Comparison of ENCODE assay signal across 26 cellular contexts in the genomic region with DNA sequence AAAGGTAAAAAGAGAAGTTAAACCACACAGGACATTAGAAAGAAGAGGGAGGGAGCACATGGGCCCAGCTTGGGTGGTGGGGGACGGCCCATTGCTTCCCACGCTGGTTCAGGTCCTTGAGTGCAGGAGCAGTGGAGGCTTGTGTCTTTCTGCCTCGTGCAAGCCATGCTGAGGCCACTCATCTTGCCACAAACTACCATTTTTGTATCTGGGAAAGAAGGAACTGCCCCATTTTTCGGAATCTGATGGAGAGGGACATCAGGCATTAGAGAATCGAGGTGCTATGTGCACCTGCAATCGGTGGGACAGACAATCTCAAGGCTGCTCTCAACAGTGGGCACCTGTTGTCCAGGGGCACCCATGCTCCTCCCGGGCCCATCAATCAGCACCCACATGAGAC.
"Had no signal": no experiment of that assay in that cellular context is flagged by ENCODE, and none has a peak within 500 bp of the region (broad histone marks: within the 10 kb centered on the region; RNA-seq: fewer than 3 reads in every experiment).

No MANE protein-coding gene starts in this region.

- H3K4me1 Mint-ChIP-seq: naive thymus-derived CD8-positive, alpha-beta T cell; stimulated activated effector memory CD8-positive, alpha-beta T cell treated with anti-CD3 and anti-CD28 coated beads, Interleukin-12 subunit alpha, Interleukin-12 subunit beta, amount 100 ng/mL, for 72 hours; stimulated activated naive B cell treated with anti-CD40 and anti-IgM and Interleukin-4, amounts not matched to agents 10 μg/mL and 1 μg/mL and 100 μg/mL, for 72 hours had no signal

- H3K4me3 Mint-ChIP-seq: naive thymus-derived CD8-positive, alpha-beta T cell; natural killer cell treated with Interleukin-12 subunit alpha and Interleukin-12 subunit beta and Interleukin-15 and Interleukin-18, amount 100 ng/mL, for 72 hours; stimulated activated effector memory CD8-positive, alpha-beta T cell treated with anti-CD3 and anti-CD28 coated beads, Interleukin-12 subunit alpha, Interleukin-12 subunit beta, amount 100 ng/mL, for 72 hours; stimulated activated naive B cell treated with anti-CD40 and anti-IgM and Interleukin-4, amounts not matched to agents 10 μg/mL and 1 μg/mL and 100 μg/mL, for 72 hours; stimulated activated naive CD8-positive, alpha-beta T cell treated with anti-CD3 and anti-CD28 coated beads, Interleukin-15, Interleukin-2, amounts not matched to agents 100 ng/mL and 50 ng/mL, for 24 hours had no signal

- H3K79me2 ChIP-seq: parathyroid adenoma had no signal

- H3K27me3 Mint-ChIP-seq: progenitor cell of endocrine pancreas; stimulated activated naive CD8-positive, alpha-beta T cell treated with anti-CD3 and anti-CD28 coated beads, Interleukin-15, Interleukin-2, amounts not matched to agents 100 ng/mL and 50 ng/mL, for 24 hours had no signal

- H3K27ac ChIP-seq: neutrophil, parathyroid adenoma, psoas muscle, right lobe of liver, sigmoid colon, stomach, thoracic aorta, thyroid gland, tibial nerve, upper lobe of left lung, vagina had no signal

- H3K4me3 ChIP-seq: psoas muscle, right lobe of liver, sigmoid colon, stomach, thoracic aorta, thyroid gland, tibial nerve, upper lobe of left lung, vagina had no signal

- H3K27me3 ChIP-seq: neutrophil, right lobe of liver, sigmoid colon, stomach, thyroid gland, tibial nerve, upper lobe of left lung, vagina had no signal

- H3K4me1 ChIP-seq: parathyroid adenoma, psoas muscle, right lobe of liver, sigmoid colon, stomach, thyroid gland, tibial nerve, upper lobe of left lung, vagina had no signal

- H3K36me3 Mint-ChIP-seq: naive thymus-derived CD8-positive, alpha-beta T cell; natural killer cell treated with Interleukin-12 subunit alpha and Interleukin-12 subunit beta and Interleukin-15 and Interleukin-18, amount 100 ng/mL, for 72 hours; stimulated activated effector memory CD8-positive, alpha-beta T cell treated with anti-CD3 and anti-CD28 coated beads, Interleukin-12 subunit alpha, Interleukin-12 subunit beta, amount 100 ng/mL, for 72 hours; stimulated activated naive B cell treated with anti-CD40 and anti-IgM and Interleukin-4, amounts not matched to agents 10 μg/mL and 1 μg/mL and 100 μg/mL, for 72 hours had no signal

- H2AFZ ChIP-seq: parathyroid adenoma had no signal

- H3K9me3 Mint-ChIP-seq: natural killer cell treated with Interleukin-12 subunit alpha and Interleukin-12 subunit beta and Interleukin-15 and Interleukin-18, amount 100 ng/mL, for 72 hours; stimulated activated effector memory CD8-positive, alpha-beta T cell treated with anti-CD3 and anti-CD28 coated beads, Interleukin-12 subunit alpha, Interleukin-12 subunit beta, amount 100 ng/mL, for 72 hours; stimulated activated naive CD8-positive, alpha-beta T cell treated with anti-CD3 and anti-CD28 coated beads, Interleukin-15, Interleukin-2, amounts not matched to agents 100 ng/mL and 50 ng/mL, for 24 hours had no signal

- H3K9me3 ChIP-seq: neutrophil, psoas muscle, right lobe of liver, sigmoid colon, stomach, thoracic aorta, thyroid gland, tibial nerve, upper lobe of left lung, vagina had no signal

- H3K27ac Mint-ChIP-seq: natural killer cell treated with Interleukin-12 subunit alpha and Interleukin-12 subunit beta and Interleukin-15 and Interleukin-18, amount 100 ng/mL, for 72 hours; progenitor cell of endocrine pancreas; stimulated activated effector memory CD8-positive, alpha-beta T cell treated with anti-CD3 and anti-CD28 coated beads, Interleukin-12 subunit alpha, Interleukin-12 subunit beta, amount 100 ng/mL, for 72 hours; stimulated activated naive B cell treated with anti-CD40 and anti-IgM and Interleukin-4, amounts not matched to agents 10 μg/mL and 1 μg/mL and 100 μg/mL, for 72 hours; stimulated activated naive CD8-positive, alpha-beta T cell treated with anti-CD3 and anti-CD28 coated beads, Interleukin-15, Interleukin-2, amounts not matched to agents 100 ng/mL and 50 ng/mL, for 24 hours had no signal

- DNase-seq: naive thymus-derived CD8-positive, alpha-beta T cell; nucleus accumbens; psoas muscle; right cardiac atrium; right lobe of liver; sigmoid colon; small intestine; stimulated activated CD4-positive, alpha-beta T cell treated with anti-CD3 and anti-CD28 coated beads, Interleukin-15, amount 100 ng/mL, for 24 hours; stimulated activated CD4-positive, alpha-beta T cell treated with anti-CD3 and anti-CD28 coated beads, Interleukin-2, amount 100 ng/mL, for 24 hours; stimulated activated CD4-positive, alpha-beta T cell treated with anti-CD3 and anti-CD28 coated beads, Interleukin-2, amount 100 ng/mL, for 48 hours; stimulated activated CD4-positive, alpha-beta T cell treated with anti-CD3 and anti-CD28 coated beads, Interleukin-4, amount 100 ng/mL, for 24 hours; stimulated activated naive B cell treated with anti-CD40 and anti-IgM and Interleukin-4, amounts not matched to agents 10 μg/mL and 1 μg/mL and 100 μg/mL, for 72 hours; stimulated activated naive CD4-positive, alpha-beta T cell treated with Interleukin-2 at 50 U/mL for 16 hours; stomach; thyroid gland; trophoblast cell; upper lobe of left lung had no signal

- H3K36me3 ChIP-seq: neutrophil, right lobe of liver, sigmoid colon, thoracic aorta, thyroid gland, upper lobe of left lung, vagina had no signal

- H3K9ac ChIP-seq: parathyroid adenoma had no signal
